Comparison of ENCODE assay signal across 1 cellular context in genomic region chr14:106547735-106548550, GRCh38.
A peak's percentile ranks its signal among the peaks of the same experiment; 100 is the strongest.
TF ChIP-seq lines count a peak whose summit lies in the region.

No MANE protein-coding gene starts in this region.

TF ChIP-seq in HepG2, 621 proteins besides CTCF, POLR2A, EP300 and RAD21:
- TF ChIP-seq ZBTB7B (CRISPR knock-in tag; IDR thresholded peaks at IDR 0.05) = no peak
- no peak for TF ChIP-seq ZNF430 (CRISPR knock-in tag; IDR thresholded peaks at IDR 0.05)
- TF ChIP-seq MAFK (conservative IDR thresholded peaks at IDR 0.05 in 1 of 2, IDR thresholded peaks at IDR 0.05 in 1 of 2; ENCODE audit: low read length in 2 of 2) = peak; percentile 93 to 97
- no peak for TF ChIP-seq ZMAT5 (CRISPR knock-in tag; IDR thresholded peaks at IDR 0.05; ENCODE audit: borderline replicate concordance, low read depth)
- no peak for TF ChIP-seq PBX3 (CRISPR knock-in tag; IDR thresholded peaks at IDR 0.05; ENCODE audit: borderline replicate concordance)
- TF ChIP-seq MAFF (IDR thresholded peaks at IDR 0.05; ENCODE audit: low read depth, low read length) = peak; percentile 94
- TF ChIP-seq AKNA (CRISPR knock-in tag; IDR thresholded peaks at IDR 0.05; ENCODE audit: borderline replicate concordance) = no peak
- no peak for TF ChIP-seq BCL3 (CRISPR knock-in tag; IDR thresholded peaks at IDR 0.05)
- TF ChIP-seq HOXA7 (CRISPR knock-in tag; IDR thresholded peaks at IDR 0.05) = no peak
- TF ChIP-seq ZNF720 (CRISPR knock-in tag; IDR thresholded peaks at IDR 0.05) = no peak
- TF ChIP-seq MLLT10 (CRISPR knock-in tag; IDR thresholded peaks at IDR 0.05) = no peak
- no peak for TF ChIP-seq KDM6A (CRISPR knock-in tag; IDR thresholded peaks at IDR 0.05; ENCODE audit: low read depth)
- no peak for TF ChIP-seq ZNF280B (CRISPR knock-in tag; IDR thresholded peaks at IDR 0.05; ENCODE audit: borderline replicate concordance)
- TF ChIP-seq ZSCAN21 (CRISPR knock-in tag; IDR thresholded peaks at IDR 0.05; ENCODE audit: borderline replicate concordance) = no peak
- no peak for TF ChIP-seq ZBTB14 (CRISPR knock-in tag; IDR thresholded peaks at IDR 0.05)
- TF ChIP-seq MYNN (CRISPR knock-in tag; IDR thresholded peaks at IDR 0.05; ENCODE audit: low read depth) = no peak
- TF ChIP-seq NR0B2 (CRISPR knock-in tag; IDR thresholded peaks at IDR 0.05) = no peak
- TF ChIP-seq CREBL2 (CRISPR knock-in tag; IDR thresholded peaks at IDR 0.05; ENCODE audit: borderline replicate concordance) = no peak
- no peak for TF ChIP-seq ATF4 (CRISPR knock-in tag; IDR thresholded peaks at IDR 0.05)
- no peak for TF ChIP-seq LBX2 (CRISPR knock-in tag; IDR thresholded peaks at IDR 0.05; ENCODE audit: borderline replicate concordance)
- peak; percentile 27; the same call in 1 of the 2 replicates for TF ChIP-seq NFE2L2 (IDR thresholded peaks at IDR 0.05; ENCODE audit: low read length)
- no peak for TF ChIP-seq ZNF460 (CRISPR knock-in tag; IDR thresholded peaks at IDR 0.05; ENCODE audit: borderline replicate concordance)
- no peak for TF ChIP-seq TARDBP (CRISPR knock-in tag; IDR thresholded peaks at IDR 0.05)
- TF ChIP-seq ZNF232 (CRISPR knock-in tag; IDR thresholded peaks at IDR 0.05; ENCODE audit: borderline replicate concordance) = no peak
- no peak for TF ChIP-seq CHD2 (IDR thresholded peaks at IDR 0.05; ENCODE audit: low read depth, low read length)
